ENCODE assay signal across 15 cellular contexts in the genomic region with DNA sequence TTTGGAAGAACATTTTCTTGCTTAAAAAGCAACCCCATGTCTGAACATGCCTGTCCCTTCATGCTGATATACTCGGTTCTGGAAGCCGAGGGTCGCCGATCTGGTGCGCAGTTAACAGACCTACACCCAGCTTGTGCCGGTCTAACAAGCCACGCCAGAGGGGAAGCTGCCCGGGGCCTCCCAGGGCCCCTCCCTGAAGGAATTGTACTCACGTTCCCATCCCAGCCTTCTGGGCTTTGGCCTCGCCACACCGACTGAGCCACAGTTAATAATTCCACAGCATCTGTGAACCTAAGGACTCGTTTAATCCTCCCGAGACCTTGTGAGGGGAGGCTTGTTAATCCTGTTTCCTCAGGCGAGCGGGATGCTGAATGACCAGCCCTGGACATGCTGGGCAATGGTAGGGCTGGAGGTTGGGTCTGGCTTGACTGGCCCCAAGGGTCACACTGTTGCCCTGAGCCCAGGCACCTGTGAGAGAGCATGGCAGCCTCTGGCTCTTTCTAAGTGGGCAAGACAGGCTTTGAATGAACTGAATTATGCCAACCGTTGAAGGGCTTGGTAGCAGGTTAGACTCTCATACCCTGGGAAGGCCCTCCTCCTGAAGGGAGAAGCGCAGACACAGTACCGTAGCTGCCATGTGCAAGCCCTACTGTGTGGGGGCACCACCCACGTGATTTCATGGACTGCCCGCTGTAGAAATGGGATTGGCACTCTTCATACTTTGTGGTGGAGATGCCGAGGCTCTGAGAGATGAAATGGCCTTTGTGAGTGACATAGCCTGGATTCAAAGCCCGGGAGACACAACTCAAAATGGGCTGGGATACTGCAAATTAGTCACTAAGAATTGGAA.
"Had no signal": no experiment of that assay in that cellular context is flagged by ENCODE, and none has a peak within 500 bp of the region (broad histone marks: within the 10 kb centered on the region; RNA-seq: fewer than 3 reads in every experiment).

No MANE protein-coding gene starts in this region.

- FAIRE-seq: colon, pancreas had no signal

- H2AFZ ChIP-seq: hepatocyte had no signal

- H3K9ac ChIP-seq: SK-N-SH had no signal

- H3K4me1 ChIP-seq: adrenal gland, left ventricle myocardium inferior, pancreas, tibial nerve had no signal

- DNase-seq: activated CD4-positive, alpha-beta T cell treated with anti-CD3 and anti-CD28 coated beads for 1 hour; activated CD4-positive, alpha-beta T cell treated with anti-CD3 and anti-CD28 coated beads, Interleukin-2, amount 50 U/mL, for 4 hours; activated naive CD4-positive, alpha-beta T cell treated with anti-CD3 and anti-CD28 coated beads, Interleukin-2, amount 50 U/mL, for 16 hours; activated T-cell treated with anti-CD3 and anti-CD28 coated beads, Interleukin-2, amount 50 U/mL, for 1 hour; adrenal gland; islet precursor cell; left ventricle myocardium inferior; SK-N-SH; stimulated activated CD4-positive, alpha-beta T cell treated with anti-CD3 and anti-CD28 coated beads, Interleukin-4, amount 100 ng/mL, for 24 hours; T-cell; T1000 had no signal

- H3K79me2 ChIP-seq: hepatocyte had no signal

- H3K9me2 ChIP-seq: SK-N-SH had no signal

- H3K4me2 ChIP-seq: hepatocyte, SK-N-SH had no signal

- H3K4me3 ChIP-seq: adrenal gland, hepatocyte, left ventricle myocardium inferior, pancreas, tibial nerve had no signal

- H3K27me3 ChIP-seq: adrenal gland, hepatocyte, pancreas, tibial nerve had no signal

- H3K9me3 ChIP-seq: adrenal gland, left ventricle myocardium inferior, pancreas, SK-N-SH, tibial nerve had no signal

- H3K36me3 ChIP-seq: adrenal gland, left ventricle myocardium inferior, pancreas, tibial nerve had no signal

- H3K27ac ChIP-seq: adrenal gland, hepatocyte, left ventricle myocardium inferior, pancreas, tibial nerve had no signal
